ENCODE assay signal across 23 cellular contexts in genomic region chr1:119136401-119136800, GRCh38. TPM values are rescaled to one million over a fixed set of nuclear protein-coding genes. Genes with fewer than 3 reads are reported as not detected.
DNase-seq lines count a peak whose midpoint lies in the region; ATAC-seq lines count a peak whose summit lies in the region.
"Had no signal": no experiment of that assay in that cellular context is flagged by ENCODE, and none has a peak within 500 bp of the region (broad histone marks: within the 10 kb centered on the region; RNA-seq: fewer than 3 reads in every experiment).

No MANE protein-coding gene starts in this region.

- H3K27me3 Mint-ChIP-seq in activated T-helper 2 cell treated with anti-CD3 and anti-CD28 coated beads, Interferon-gamma antibody, Interleukin-2, Interleukin-4, amounts not matched to agents 10 μg/mL and 5 μg/mL and 100 μg/mL, durations not matched to agents 14 hours and 24 hours and 36 hours (ENCODE audit: low read depth): no peaks in the 10 kb centered on the region
- no peaks in the 10 kb centered on the region for H3K27me3 Mint-ChIP-seq in activated CD4-positive, alpha-beta memory T cell treated with anti-CD3 and anti-CD28 coated beads, Interleukin-2, amount 10 ng/mL, durations not matched to agents 7 days and 5 days
- H3K27me3 Mint-ChIP-seq: activated naive CD4-positive, alpha-beta T cell treated with anti-CD3 and anti-CD28 coated beads, Interleukin-2, amount 50 U/mL, for 24 hours had no signal

- no peak overlapping the region for H2BK120ac ChIP-seq in mesenchymal stem cell (ENCODE audit: low read depth, low read length)

- no peak overlapping the region for H3K23ac ChIP-seq in mesenchymal stem cell (ENCODE audit: low read length in 2 of 2)

- no peak overlapping the region for H3K18ac ChIP-seq in mesenchymal stem cell (ENCODE audit: low read depth in 1 of 2, low read length in 2 of 2)

- H3K27ac ChIP-seq in epithelial cell of prostate (peak overlapping the region; percentile 13), mesenchymal stem cell (ENCODE audit: low read length, poor library complexity, severe bottlenecking) (no peak overlapping the region)
- H3K27ac ChIP-seq: body of pancreas, coronary artery, gastroesophageal sphincter, ovary, right lobe of liver had no signal

- peak; percentile 34 for DNase-seq in GM03348 (ENCODE audit: low spot score)
- peak; percentile 30 to 74 for DNase-seq in NCI-H446 (lab: John Stamatoyannopoulos, UW)
- peak; percentile 22 for DNase-seq in epithelial cell of prostate (ENCODE audit: low read depth, low spot score)
- peak; percentile 40 for DNase-seq in mesenchymal stem cell
- DNase-seq in activated T-helper 2 cell treated with anti-CD3 and anti-CD28 coated beads, Interferon-gamma antibody, Interleukin-2, Interleukin-4, amounts not matched to agents 10 μg/mL and 5 μg/mL and 100 μg/mL, durations not matched to agents 14 hours and 24 hours and 36 hours (ENCODE audit: low spot score): no peak
- DNase-seq in stimulated activated naive CD4-positive, alpha-beta T cell treated with Interleukin-2 at 50 U/mL for 16 hours (lab: John Stamatoyannopoulos, UW): no peak
- no peak for DNase-seq in activated CD4-positive, alpha-beta memory T cell treated with anti-CD3 and anti-CD28 coated beads, Interleukin-2, amount 10 ng/mL, durations not matched to agents 7 days and 5 days
- DNase-seq: activated T-cell treated with anti-CD3 and anti-CD28 coated beads, Interleukin-2, amount 50 U/mL, for 4 hours; body of pancreas; left cardiac atrium; natural killer cell; NCI-H82; ovary; right lobe of liver; SIG-M5; substantia nigra had no signal

- H3K27ac Mint-ChIP-seq in activated T-helper 2 cell treated with anti-CD3 and anti-CD28 coated beads, Interferon-gamma antibody, Interleukin-2, Interleukin-4, amounts not matched to agents 10 μg/mL and 5 μg/mL and 100 μg/mL, durations not matched to agents 14 hours and 24 hours and 36 hours: no peak overlapping the region
- H3K27ac Mint-ChIP-seq in activated CD4-positive, alpha-beta memory T cell treated with anti-CD3 and anti-CD28 coated beads, Interleukin-2, amount 10 ng/mL, durations not matched to agents 7 days and 5 days: no peak overlapping the region
- H3K27ac Mint-ChIP-seq: activated naive CD4-positive, alpha-beta T cell treated with anti-CD3 and anti-CD28 coated beads, Interleukin-2, amount 50 U/mL, for 24 hours; T-helper 1 cell treated with Interleukin-12 subunit alpha and Interleukin-12 subunit beta and Interleukin-4 antibody, amounts not matched to agents 30 μg/mL and 1 μg/mL, for 36 hours; WTC11 had no signal

- H2BK12ac ChIP-seq in mesenchymal stem cell (ENCODE audit: low read length in 2 of 2): no peak overlapping the region

- H3K4me3 ChIP-seq in mesenchymal stem cell (ENCODE audit: insufficient read depth in 1 of 2, low read depth in 1 of 2, low read length in 2 of 2): no peak overlapping the region
- H3K4me3 ChIP-seq: body of pancreas, coronary artery, gastroesophageal sphincter, K562, ovary, right lobe of liver had no signal

- no peak overlapping the region for H4K91ac ChIP-seq in mesenchymal stem cell (ENCODE audit: low read length)

- WGBS in mesenchymal stem cell: 81% methylated on average over 2 of the region's 3 CpGs

- intact Hi-C loops in activated T-helper 2 cell treated with anti-CD3 and anti-CD28 coated beads, Interferon-gamma antibody, Interleukin-2, Interleukin-4, amounts not matched to agents 10 μg/mL and 5 μg/mL and 100 μg/mL, durations not matched to agents 14 hours and 24 hours and 36 hours (cut with micrococcal nuclease): no loop called here

- peaks cover 12% of the 10 kb centered on the region for H3K79me1 ChIP-seq in mesenchymal stem cell (replicated peaks; ENCODE audit: low read length, poor library complexity, severe bottlenecking)

- H3K4me2 ChIP-seq in mesenchymal stem cell (ENCODE audit: low read length, poor library complexity, severe bottlenecking): no peak overlapping the region

- ATAC-seq in HG03442 (IDR thresholded peaks at IDR 0.05; ENCODE audit: unreplicated experiment): no peak
- ATAC-seq: activated T-cell treated with anti-CD3 and anti-CD28 coated beads, Interleukin-2, amount 50 U/mL, for 4 hours; body of pancreas; gastroesophageal sphincter; K562; left cardiac atrium; natural killer cell; right lobe of liver; WTC11 had no signal

- H4K8ac ChIP-seq in mesenchymal stem cell (ENCODE audit: low read length): no peak overlapping the region

- POLR2A ChIA-PET in activated CD4-positive, alpha-beta memory T cell treated with anti-CD3 and anti-CD28 coated beads, Interleukin-2, amount 10 ng/mL, durations not matched to agents 7 days and 5 days (lab: Charles Lee): no interaction called here

- peaks cover 4% of the 10 kb centered on the region for H3K36me3 Mint-ChIP-seq in activated T-helper 2 cell treated with anti-CD3 and anti-CD28 coated beads, Interferon-gamma antibody, Interleukin-2, Interleukin-4, amounts not matched to agents 10 μg/mL and 5 μg/mL and 100 μg/mL, durations not matched to agents 14 hours and 24 hours and 36 hours (ENCODE audit: low read depth)
- H3K36me3 Mint-ChIP-seq in activated CD4-positive, alpha-beta memory T cell treated with anti-CD3 and anti-CD28 coated beads, Interleukin-2, amount 10 ng/mL, durations not matched to agents 7 days and 5 days (ENCODE audit: low read depth): no peaks in the 10 kb centered on the region
- H3K36me3 Mint-ChIP-seq: natural killer cell, WTC11 had no signal

- no peaks in the 10 kb centered on the region for H3K9me3 Mint-ChIP-seq in activated T-helper 2 cell treated with anti-CD3 and anti-CD28 coated beads, Interferon-gamma antibody, Interleukin-2, Interleukin-4, amounts not matched to agents 10 μg/mL and 5 μg/mL and 100 μg/mL, durations not matched to agents 14 hours and 24 hours and 36 hours
- no peaks in the 10 kb centered on the region for H3K9me3 Mint-ChIP-seq in activated CD4-positive, alpha-beta memory T cell treated with anti-CD3 and anti-CD28 coated beads, Interleukin-2, amount 10 ng/mL, durations not matched to agents 7 days and 5 days
- H3K9me3 Mint-ChIP-seq: activated naive CD4-positive, alpha-beta T cell treated with anti-CD3 and anti-CD28 coated beads, Interleukin-2, amount 50 U/mL, for 24 hours; activated T-cell treated with anti-CD3 and anti-CD28 coated beads, Interleukin-2, amount 50 U/mL, for 4 hours; natural killer cell; T-helper 1 cell treated with Interleukin-12 subunit alpha and Interleukin-12 subunit beta and Interleukin-4 antibody, amounts not matched to agents 30 μg/mL and 1 μg/mL, for 36 hours; WTC11 had no signal

- H3K4me1 ChIP-seq in mesenchymal stem cell (ENCODE audit: control insufficient read depth, insufficient read depth, low read depth, low read length): peaks cover 10% of the 10 kb centered on the region

- peaks cover 6% of the 10 kb centered on the region for H3K4me1 Mint-ChIP-seq in activated T-helper 2 cell treated with anti-CD3 and anti-CD28 coated beads, Interferon-gamma antibody, Interleukin-2, Interleukin-4, amounts not matched to agents 10 μg/mL and 5 μg/mL and 100 μg/mL, durations not matched to agents 14 hours and 24 hours and 36 hours (ENCODE audit: low read depth)
- H3K4me1 Mint-ChIP-seq in activated CD4-positive, alpha-beta memory T cell treated with anti-CD3 and anti-CD28 coated beads, Interleukin-2, amount 10 ng/mL, durations not matched to agents 7 days and 5 days: peaks cover 6% of the 10 kb centered on the region
- H3K4me1 Mint-ChIP-seq: natural killer cell had no signal

- H3K4me3 Mint-ChIP-seq in activated T-helper 2 cell treated with anti-CD3 and anti-CD28 coated beads, Interferon-gamma antibody, Interleukin-2, Interleukin-4, amounts not matched to agents 10 μg/mL and 5 μg/mL and 100 μg/mL, durations not matched to agents 14 hours and 24 hours and 36 hours (ENCODE audit: low read depth): no peak overlapping the region
- no peak overlapping the region for H3K4me3 Mint-ChIP-seq in activated CD4-positive, alpha-beta memory T cell treated with anti-CD3 and anti-CD28 coated beads, Interleukin-2, amount 10 ng/mL, durations not matched to agents 7 days and 5 days
- H3K4me3 Mint-ChIP-seq: activated naive CD4-positive, alpha-beta T cell treated with anti-CD3 and anti-CD28 coated beads, Interleukin-2, amount 50 U/mL, for 24 hours; activated T-cell treated with anti-CD3 and anti-CD28 coated beads, Interleukin-2, amount 50 U/mL, for 4 hours; natural killer cell; T-helper 1 cell treated with Interleukin-12 subunit alpha and Interleukin-12 subunit beta and Interleukin-4 antibody, amounts not matched to agents 30 μg/mL and 1 μg/mL, for 36 hours; WTC11 had no signal

- H2AK5ac ChIP-seq in mesenchymal stem cell (ENCODE audit: low read length, severe bottlenecking): no peak overlapping the region

- CTCF ChIA-PET in activated CD4-positive, alpha-beta memory T cell treated with anti-CD3 and anti-CD28 coated beads, Interleukin-2, amount 10 ng/mL, durations not matched to agents 7 days and 5 days (lab: Charles Lee): interaction anchor here (1.1 kb wide), 1 partner anchor 139 kb away, joined by 3 read pairs; no protein-coding TSS in a partner anchor

- no peak overlapping the region for H2BK15ac ChIP-seq in mesenchymal stem cell (ENCODE audit: low read depth, poor library complexity, severe bottlenecking)

- no peak overlapping the region for H2BK5ac ChIP-seq in mesenchymal stem cell (ENCODE audit: low read depth, low read length, poor library complexity, severe bottlenecking)

- H3K14ac ChIP-seq in mesenchymal stem cell (ENCODE audit: low read length in 2 of 2): no peak overlapping the region

- H3K9me3 ChIP-seq in mesenchymal stem cell (ENCODE audit: control insufficient read depth, low read length): no peaks in the 10 kb centered on the region
- H3K9me3 ChIP-seq: body of pancreas, gastroesophageal sphincter, ovary, right lobe of liver had no signal

- no peaks in the 10 kb centered on the region for H3K27me3 ChIP-seq in mesenchymal stem cell (ENCODE audit: control insufficient read depth in 1 of 2, insufficient read depth in 1 of 2, low read length in 2 of 2)
- H3K27me3 ChIP-seq: body of pancreas, gastroesophageal sphincter, ovary, right lobe of liver had no signal

- H3K36me3 ChIP-seq in mesenchymal stem cell (ENCODE audit: control insufficient read depth in 1 of 2, insufficient read depth in 2 of 2, low read depth in 1 of 2, low read length in 2 of 2): no peaks in the 10 kb centered on the region
- H3K36me3 ChIP-seq: gastroesophageal sphincter, ovary, right lobe of liver had no signal

- H3K9ac ChIP-seq in mesenchymal stem cell (ENCODE audit: low read length): no peak overlapping the region

- no peak overlapping the region for H3K4ac ChIP-seq in mesenchymal stem cell (ENCODE audit: low read depth in 1 of 2, low read length in 2 of 2)

- no peak overlapping the region for H2AFZ ChIP-seq in mesenchymal stem cell (ENCODE audit: low read depth, low read length)

RNA-seq across cellular contexts. Expression of gene WARS2, which starts 4.1 kb away (rescaled TPM):
- polyA plus RNA-seq in mesenchymal stem cell (2013, experiment 1 of 2): 8.6 TPM
- 8.7 TPM for polyA plus RNA-seq in mesenchymal stem cell (2013, experiment 2 of 2)
- total RNA-seq in activated T-helper 2 cell treated with anti-CD3 and anti-CD28 coated beads, Interferon-gamma antibody, Interleukin-2, Interleukin-4, amounts not matched to agents 10 μg/mL and 5 μg/mL and 100 μg/mL, durations not matched to agents 14 hours and 24 hours and 36 hours: 19.4 and 20.1 TPM in 2 replicates
- 10 to 100 TPM in 1 of 2 experiments, 1 to 10 TPM in 1; 9.7 to 11.1 TPM for total RNA-seq in activated CD4-positive, alpha-beta memory T cell treated with anti-CD3 and anti-CD28 coated beads, Interleukin-2, amount 10 ng/mL, durations not matched to agents 7 days and 5 days

Comparison
In these comparisons a context has a peak if more than half of its experiments do, and no peak if none do; other contexts are left out.
1. DNase-seq: peak in GM03348 (single experiment), NCI-H446 (2 of 2), epithelial cell of prostate (single experiment) and mesenchymal stem cell (single experiment); none in activated T-helper 2 cell treated with anti-CD3 and anti-CD28 coated beads, Interferon-gamma antibody, Interleukin-2, Interleukin-4, amounts not matched to agents 10 μg/mL and 5 μg/mL and 100 μg/mL, durations not matched to agents 14 hours and 24 hours and 36 hours (single experiment), stimulated activated naive CD4-positive, alpha-beta T cell treated with Interleukin-2 at 50 U/mL for 16 hours (single experiment) and activated CD4-positive, alpha-beta memory T cell treated with anti-CD3 and anti-CD28 coated beads, Interleukin-2, amount 10 ng/mL, durations not matched to agents 7 days and 5 days (single experiment).